Comparison of ENCODE assay signal across 15 cellular contexts in genomic region chr2:127651987-127652550, GRCh38. TPM values are rescaled to one million over a fixed set of nuclear protein-coding genes. Genes with fewer than 3 reads are reported as not detected.
A peak's percentile ranks its signal among the peaks of the same experiment; 100 is the strongest.
DNase-seq lines count a peak whose midpoint lies in the region; ATAC-seq and TF ChIP-seq lines count a peak whose summit lies in the region.
"Had no signal": no experiment of that assay in that cellular context is flagged by ENCODE, and none has a peak within 500 bp of the region (broad histone marks: within the 10 kb centered on the region; RNA-seq: fewer than 3 reads in every experiment).

No MANE protein-coding gene starts in this region.

- peaks cover 0 to 7% (median 0%) of the 10 kb centered on the region in 3 donors for H3K36me3 ChIP-seq in Peyer's patch
- H3K36me3 ChIP-seq in stomach smooth muscle (ENCODE audit: control insufficient read depth in 2 of 2, insufficient read depth in 2 of 2, low read length in 2 of 2), result peaks cover 16 to 27% of the 10 kb centered on the region in 2 donors
- H3K36me3 ChIP-seq: adrenal gland, MG63 had no signal

- no peak for ATAC-seq in HG03520 (IDR thresholded peaks at IDR 0.05; ENCODE audit: unreplicated experiment)
- ATAC-seq: CD8-positive, alpha-beta T cell; left lung had no signal

- no peak for TF ChIP-seq POLR2A in Peyer's patch (IDR thresholded peaks at IDR 0.05)

- H3K27me3 ChIP-seq in Peyer's patch (no peaks in the 10 kb centered on the region), stomach smooth muscle (ENCODE audit: control insufficient read depth in 1 of 2, insufficient read depth in 2 of 2, low read length in 2 of 2) (no peaks in the 10 kb centered on the region)
- H3K27me3 ChIP-seq: adrenal gland, left lung, MG63 had no signal

- DNase-seq in Peyer's patch, result peak in 1 of 3 donors; percentile 43
- peak; percentile 52 for DNase-seq in fibroblast of pulmonary artery (ENCODE audit: low read depth)
- DNase-seq in medulla oblongata (ENCODE audit: extremely low spot score), result peak; percentile 85
- no peak for DNase-seq in activated CD8-positive, alpha-beta memory T cell treated with anti-CD3 and anti-CD28 coated beads for 24 hours
- no peak for DNase-seq in MV-4-11 (lab: John Stamatoyannopoulos, UW)
- no peak for DNase-seq in ecto neural progenitor cell (ENCODE audit: low spot score)
- DNase-seq: activated CD4-positive, alpha-beta memory T cell treated with anti-CD3 and anti-CD28 coated beads for 36 hours; CD8-positive, alpha-beta T cell; MG63; NCI-H526; T-helper 1 cell had no signal

- peaks cover 0 to 15% (median 3%) of the 10 kb centered on the region in 4 donors for H3K4me1 ChIP-seq in Peyer's patch
- peaks cover 95% of the 10 kb centered on the region for H3K4me1 ChIP-seq in stomach smooth muscle (ENCODE audit: control insufficient read depth, insufficient read depth, low read length)

- H3K9me3 ChIP-seq in Peyer's patch (no peaks in the 10 kb centered on the region), stomach smooth muscle (ENCODE audit: control insufficient read depth in 2 of 2, low read length in 2 of 2) (no peaks in the 10 kb centered on the region)
- H3K9me3 ChIP-seq: adrenal gland, left lung, MG63 had no signal

- H3K4me3 ChIP-seq in Peyer's patch (no peak overlapping the region), fibroblast of pulmonary artery (replicated peaks; ENCODE audit: low read depth, low read length) (no peak overlapping the region), stomach smooth muscle (ENCODE audit: low read length in 2 of 2) (peak overlapping the region in 1 of 2 donors; percentile 54)
- H3K4me3 ChIP-seq: adrenal gland, left lung, MG63 had no signal

- peak overlapping the region in 3 of 4 donors; percentile 19 to 85 (median 32) for H3K27ac ChIP-seq in Peyer's patch
- H3K27ac ChIP-seq in stomach smooth muscle (ENCODE audit: low read length), result peak overlapping the region; percentile 100

- TF ChIP-seq CTCF in Peyer's patch (IDR thresholded peaks at IDR 0.05) (no peak), fibroblast of pulmonary artery (IDR thresholded peaks at IDR 0.05; ENCODE audit: low read length, missing control alignments) (no peak)

- peak overlapping the region; percentile 73 to 80 for H3K9ac ChIP-seq in stomach smooth muscle (ENCODE audit: low read length in 2 of 2)

RNA-seq across cellular contexts. Expression of gene GPR17, which starts 6.1 kb away (rescaled TPM):
- not detected for total RNA-seq in Peyer's patch
- total RNA-seq: activated CD4-positive, alpha-beta memory T cell treated with anti-CD3 and anti-CD28 coated beads for 36 hours; CD8-positive, alpha-beta T cell had no signal

RNA-seq across cellular contexts. Expression of gene LIMS2, which starts 23.3 kb away (rescaled TPM):
- 10 to 100 TPM in 3 of 4 donors, 1 to 10 TPM in 1; 7.7 to 95.7 (median 21.9) TPM for total RNA-seq in Peyer's patch

RNA-seq across cellular contexts. Expression of gene SFT2D3, which starts 49.2 kb away (rescaled TPM):
- 10 to 100 TPM in 1 of 4 donors, 1 to 10 TPM in 3; 5.8 to 12.4 (median 8.8) TPM for total RNA-seq in Peyer's patch

Comparison
In these comparisons a context has a peak if more than half of its experiments do, and no peak if none do; other contexts are left out.
1. DNase-seq: peak in fibroblast of pulmonary artery (single experiment) and medulla oblongata (single experiment); none in activated CD8-positive, alpha-beta memory T cell treated with anti-CD3 and anti-CD28 coated beads for 24 hours (single experiment), MV-4-11 (single experiment) and ecto neural progenitor cell (single experiment).